ENCODE assay signal across 10 cellular contexts in genomic region chr7:44883961-44884360, GRCh38. TPM values are rescaled to one million over a fixed set of nuclear protein-coding genes. Genes with fewer than 3 reads are reported as not detected.
DNase-seq lines count a peak whose midpoint lies in the region; ATAC-seq and TF ChIP-seq lines count a peak whose summit lies in the region.
"Had no signal": no experiment of that assay in that cellular context is flagged by ENCODE, and none has a peak within 500 bp of the region (broad histone marks: within the 10 kb centered on the region; RNA-seq: fewer than 3 reads in every experiment).

No MANE protein-coding gene starts in this region.

- H3K4me3 ChIP-seq in AG10803 (ENCODE audit: low read length): peak overlapping the region; percentile 83
- peak overlapping the region; percentile 71 for H3K4me3 ChIP-seq in Karpas-422 (ENCODE audit: low read length)
- peak overlapping the region; percentile 79 to 89 for H3K4me3 ChIP-seq in duodenal mucosa (ENCODE audit: low read depth in 1 of 2, low read length in 2 of 2)

- H3K9me3 ChIP-seq in Karpas-422 (ENCODE audit: low read length) (no peaks in the 10 kb centered on the region), duodenal mucosa (ENCODE audit: control insufficient read depth in 1 of 2, low read length in 2 of 2) (no peaks in the 10 kb centered on the region)

- H3K36me3 Mint-ChIP-seq in natural killer cell treated with Interleukin-12 subunit alpha and Interleukin-12 subunit beta and Interleukin-15 and Interleukin-18, amount 100 ng/mL, for 72 hours: peaks cover 17% of the 10 kb centered on the region

- H3K4me1 Mint-ChIP-seq in natural killer cell treated with Interleukin-12 subunit alpha and Interleukin-12 subunit beta and Interleukin-15 and Interleukin-18, amount 100 ng/mL, for 72 hours (ENCODE audit: low read depth in 2 of 2): peaks cover 44 to 62% of the 10 kb centered on the region in 2 donors

- H3K4me1 ChIP-seq in Karpas-422 (ENCODE audit: low read length): peaks cover 71% of the 10 kb centered on the region
- H3K4me1 ChIP-seq in duodenal mucosa (ENCODE audit: control insufficient read depth in 1 of 2, insufficient read depth in 2 of 2, low read length in 2 of 2): peaks cover 43 to 57% of the 10 kb centered on the region in 2 donors

- H3K27me3 Mint-ChIP-seq in natural killer cell treated with Interleukin-12 subunit alpha and Interleukin-12 subunit beta and Interleukin-15 and Interleukin-18, amount 100 ng/mL, for 72 hours: no peaks in the 10 kb centered on the region

- TF ChIP-seq CTCF in AG10803 (conservative IDR thresholded peaks at IDR 0.05; ENCODE audit: low read length): no peak

- no peaks in the 10 kb centered on the region for H3K27me3 ChIP-seq in Karpas-422 (ENCODE audit: low read length)
- H3K27me3 ChIP-seq in duodenal mucosa (ENCODE audit: control insufficient read depth in 1 of 2, insufficient read depth in 2 of 2, low read length in 2 of 2): no peaks in the 10 kb centered on the region

- H3K79me2 ChIP-seq in Karpas-422 (ENCODE audit: low read length): peaks cover 55% of the 10 kb centered on the region

- H3K4me2 ChIP-seq in Karpas-422 (ENCODE audit: low read depth, low read length, poor library complexity, severe bottlenecking): peak overlapping the region; percentile 88

- H4K20me1 ChIP-seq in Karpas-422 (ENCODE audit: insufficient read depth, low read depth, low read length): peaks cover 52% of the 10 kb centered on the region

- H3K9me2 ChIP-seq in Karpas-422 (replicated peaks; ENCODE audit: insufficient read depth, low read length): no peaks in the 10 kb centered on the region

- no peak overlapping the region for H2AFZ ChIP-seq in Karpas-422 (ENCODE audit: low read length)

- H3K4me3 Mint-ChIP-seq in natural killer cell treated with Interleukin-12 subunit alpha and Interleukin-12 subunit beta and Interleukin-15 and Interleukin-18, amount 100 ng/mL, for 72 hours: peak overlapping the region; percentile 100

- H3K27ac ChIP-seq in Karpas-422 (ENCODE audit: low read length) (no peak overlapping the region), duodenal mucosa (ENCODE audit: low read depth, low read length) (no peak overlapping the region)

- H3K9me3 Mint-ChIP-seq in natural killer cell treated with Interleukin-12 subunit alpha and Interleukin-12 subunit beta and Interleukin-15 and Interleukin-18, amount 100 ng/mL, for 72 hours: no peaks in the 10 kb centered on the region

- no peak for ATAC-seq in natural killer cell treated with Interleukin-12 subunit alpha and Interleukin-12 subunit beta and Interleukin-15 and Interleukin-18, amount 100 ng/mL, for 72 hours

- DNase-seq in AG10803 (ENCODE audit: low read depth) (no peak), Karpas-422 (no peak), AG20443 (ENCODE audit: low spot score) (no peak), NCI-H446 treated with DMSO at 0.1 percent for 48 hours (lab: John Stamatoyannopoulos, UW) (no peak), NCI-H1930 (lab: John Stamatoyannopoulos, UW) (no peak), SKM-1 (lab: John Stamatoyannopoulos, UW; ENCODE audit: unreplicated experiment) (no peak)
- DNase-seq in natural killer cell treated with Interleukin-12 subunit alpha and Interleukin-12 subunit beta and Interleukin-15 and Interleukin-18, amount 100 ng/mL, for 72 hours (ENCODE audit: low spot score): no peak
- DNase-seq: cortex of kidney, MV-4-11 had no signal

- H3K9ac ChIP-seq in Karpas-422 (ENCODE audit: low read length): peak overlapping the region; percentile 80
- peak overlapping the region; percentile 77 to 85 for H3K9ac ChIP-seq in duodenal mucosa (ENCODE audit: low read depth in 1 of 2, low read length in 2 of 2)

- H3K36me3 ChIP-seq in Karpas-422 (ENCODE audit: insufficient read depth, low read length) (peaks cover 32% of the 10 kb centered on the region), duodenal mucosa (ENCODE audit: control insufficient read depth in 1 of 2, insufficient read depth in 2 of 2, low read length in 2 of 2) (no peaks in the 10 kb centered on the region)

- peak overlapping the region; percentile 100 for H3K27ac Mint-ChIP-seq in natural killer cell treated with Interleukin-12 subunit alpha and Interleukin-12 subunit beta and Interleukin-15 and Interleukin-18, amount 100 ng/mL, for 72 hours

RNA-seq across cellular contexts. Expression of gene PURB, which starts 1.4 kb away (rescaled TPM):
- total RNA-seq in Karpas-422 (2014; rRNA removed; shearing (Covaris generic); ENCODE audit: low replicate concordance): 7.3 and 11.8 TPM in 2 replicates
- 10 to 100 TPM; 39.1 to 41.8 TPM for total RNA-seq in natural killer cell treated with Interleukin-12 subunit alpha and Interleukin-12 subunit beta and Interleukin-15 and Interleukin-18, amount 100 ng/mL, for 72 hours

RNA-seq across cellular contexts. Expression of gene H2AZ2, which starts 36.1 kb away (rescaled TPM):
- 188 and 202 TPM in 2 replicates for total RNA-seq in Karpas-422 (2014; rRNA removed; shearing (Covaris generic); ENCODE audit: low replicate concordance)
- total RNA-seq in natural killer cell treated with Interleukin-12 subunit alpha and Interleukin-12 subunit beta and Interleukin-15 and Interleukin-18, amount 100 ng/mL, for 72 hours: 100 to 1,000 TPM; 193 to 208 TPM
